ENCODE assay signal across 25 cellular contexts in genomic region chr10:129541748-129542487, GRCh38.
"Had no signal": no experiment of that assay in that cellular context is flagged by ENCODE, and none has a peak within 500 bp of the region (broad histone marks: within the 10 kb centered on the region; RNA-seq: fewer than 3 reads in every experiment).

No MANE protein-coding gene starts in this region.

- H3K9me3 ChIP-seq: MG63, SK-N-SH had no signal

- H3K4me3 Mint-ChIP-seq: T-cell had no signal

- H3K4me2 ChIP-seq: SK-N-SH had no signal

- H3K9ac ChIP-seq: SK-N-SH had no signal

- H3K4me1 Mint-ChIP-seq: T-cell had no signal

- H3K27me3 Mint-ChIP-seq: T-cell had no signal

- ATAC-seq: HepG2, Panc1, PC-3, T-cell had no signal

- H3K27ac ChIP-seq: RWPE1 had no signal

- H3K27ac Mint-ChIP-seq: T-cell had no signal

- H3K27me3 ChIP-seq: MG63 had no signal

- DNase-seq: Karpas-422; KG1; MG63; NCI-H1092; NCI-H1105 treated with DMSO at 0.1 percent for 48 hours; NCI-H1417 treated with DMSO at 0.1 percent for 48 hours; NCI-H146; NCI-H187; NCI-H2029; NCI-H2081 treated with DMSO at 0.1 percent for 48 hours; NCI-H2171; NCI-H226; NCI-H446; NCI-H510A; NCI-H524 treated with DMSO at 0.1 percent for 48 hours; NCI-H69; NK-92 treated with Interleukin-12 subunit alpha and Interleukin-12 subunit beta, amount 100 ng/mL, for 24 hours; PC-3; SHP77; SK-N-SH; SW 1271; T-cell had no signal
